Comparison of ENCODE assay signal across 8 cellular contexts in genomic region chr14:41607119-41607785, GRCh38. TPM values are rescaled to one million over a fixed set of nuclear protein-coding genes. Genes with fewer than 3 reads are reported as not detected.
DNase-seq lines count a peak whose midpoint lies in the region; ATAC-seq and TF ChIP-seq lines count a peak whose summit lies in the region.

No MANE protein-coding gene starts in this region.

- no peak overlapping the region for H3K27ac Mint-ChIP-seq in activated T-helper 17 cell treated with anti-CD3 and anti-CD28 coated beads, Interleukin-2, amount 50 U/mL, for 72 hours
- no peak overlapping the region for H3K27ac Mint-ChIP-seq in stimulated activated memory B cell treated with anti-CD40 and anti-IgM and Interleukin-4, amounts not matched to agents 10 μg/mL and 1 μg/mL and 100 μg/mL, for 72 hours

- H3K9ac ChIP-seq in HUES6 (ENCODE audit: low read length): peak overlapping the region; percentile 87
- peak overlapping the region; percentile 4 for H3K9ac ChIP-seq in iPS-15b (ENCODE audit: low read depth, low read length)

- ATAC-seq in activated T-helper 17 cell treated with anti-CD3 and anti-CD28 coated beads, Interleukin-2, amount 50 U/mL, for 72 hours (replicated peaks): no peak
- ATAC-seq in stimulated activated memory B cell treated with anti-CD40 and anti-IgM and Interleukin-4, amounts not matched to agents 10 μg/mL and 1 μg/mL and 100 μg/mL, for 72 hours: no peak
- ATAC-seq in HG03175 (IDR thresholded peaks at IDR 0.05; ENCODE audit: unreplicated experiment): no peak
- no peak for ATAC-seq in esophagus mucosa

- H3K4me1 ChIP-seq in HUES6 (ENCODE audit: control insufficient read depth, insufficient read depth, low read length) (peaks cover 8% of the 10 kb centered on the region; the same call in 1 of the 2 replicates), iPS-15b (ENCODE audit: control insufficient read depth, insufficient read depth, low read length) (peaks cover 11% of the 10 kb centered on the region)

- H3K27me3 Mint-ChIP-seq in activated T-helper 17 cell treated with anti-CD3 and anti-CD28 coated beads, Interleukin-2, amount 50 U/mL, for 72 hours: peaks cover 75% of the 10 kb centered on the region
- peaks cover 80% of the 10 kb centered on the region for H3K27me3 Mint-ChIP-seq in stimulated activated memory B cell treated with anti-CD40 and anti-IgM and Interleukin-4, amounts not matched to agents 10 μg/mL and 1 μg/mL and 100 μg/mL, for 72 hours

- no peaks in the 10 kb centered on the region for H3K36me3 ChIP-seq in HUES6 (ENCODE audit: control insufficient read depth, insufficient read depth, low read length)
- H3K36me3 ChIP-seq in iPS-15b (ENCODE audit: control insufficient read depth, insufficient read depth, low read length): no peaks in the 10 kb centered on the region

- H3K9me3 ChIP-seq in AG04450 (ENCODE audit: control insufficient read depth, insufficient read depth, low read length): no peaks in the 10 kb centered on the region
- no peaks in the 10 kb centered on the region for H3K9me3 ChIP-seq in HUES6 (ENCODE audit: control insufficient read depth, insufficient read depth, low read depth, low read length)
- no peaks in the 10 kb centered on the region for H3K9me3 ChIP-seq in iPS-15b (ENCODE audit: control insufficient read depth, insufficient read depth, low read length)

- TF ChIP-seq CTCF in AG04450 (IDR thresholded peaks at IDR 0.05; ENCODE audit: low read depth, low read length): no peak

- H3K4me3 ChIP-seq in AG04450 (ENCODE audit: low read depth, low read length) (peak overlapping the region; percentile 79), HUES6 (ENCODE audit: low read depth, low read length) (peak overlapping the region; percentile 84), iPS-15b (ENCODE audit: low read depth, low read length) (peak overlapping the region; percentile 74)

- DNase-seq in AG04450 (ENCODE audit: low read depth, low spot score): no peak
- no peak for DNase-seq in NCI-H187 treated with DMSO at 0.1 percent for 48 hours (lab: John Stamatoyannopoulos, UW)

- POLR2A ChIA-PET in AG04450 (lab: Yijun Ruan, JAX): interaction anchor here (1.0 to 1.1 kb wide), 2 partner anchors 8 to 586 kb away, joined by 3 to 4 read pairs; no protein-coding TSS in a partner anchor

- H3K4me1 Mint-ChIP-seq in activated T-helper 17 cell treated with anti-CD3 and anti-CD28 coated beads, Interleukin-2, amount 50 U/mL, for 72 hours: peaks cover 25% of the 10 kb centered on the region
- peaks cover 32% of the 10 kb centered on the region for H3K4me1 Mint-ChIP-seq in stimulated activated memory B cell treated with anti-CD40 and anti-IgM and Interleukin-4, amounts not matched to agents 10 μg/mL and 1 μg/mL and 100 μg/mL, for 72 hours

- peak overlapping the region; percentile 67 for H3K4me3 Mint-ChIP-seq in activated T-helper 17 cell treated with anti-CD3 and anti-CD28 coated beads, Interleukin-2, amount 50 U/mL, for 72 hours
- peak overlapping the region; percentile 53 for H3K4me3 Mint-ChIP-seq in stimulated activated memory B cell treated with anti-CD40 and anti-IgM and Interleukin-4, amounts not matched to agents 10 μg/mL and 1 μg/mL and 100 μg/mL, for 72 hours

- no peaks in the 10 kb centered on the region for H3K36me3 Mint-ChIP-seq in activated T-helper 17 cell treated with anti-CD3 and anti-CD28 coated beads, Interleukin-2, amount 50 U/mL, for 72 hours (ENCODE audit: low read depth)
- H3K36me3 Mint-ChIP-seq in stimulated activated memory B cell treated with anti-CD40 and anti-IgM and Interleukin-4, amounts not matched to agents 10 μg/mL and 1 μg/mL and 100 μg/mL, for 72 hours: no peaks in the 10 kb centered on the region

- H3K27ac ChIP-seq in AG04450 (ENCODE audit: low read depth, low read length) (no peak overlapping the region), HUES6 (ENCODE audit: low read depth, low read length) (no peak overlapping the region; the same call in 1 of the 2 replicates)

- CTCF ChIA-PET in AG04450 (lab: Charles Lee): no interaction called here

- no peaks in the 10 kb centered on the region for H3K9me3 Mint-ChIP-seq in activated T-helper 17 cell treated with anti-CD3 and anti-CD28 coated beads, Interleukin-2, amount 50 U/mL, for 72 hours
- no peaks in the 10 kb centered on the region for H3K9me3 Mint-ChIP-seq in stimulated activated memory B cell treated with anti-CD40 and anti-IgM and Interleukin-4, amounts not matched to agents 10 μg/mL and 1 μg/mL and 100 μg/mL, for 72 hours

- H3K27me3 ChIP-seq in AG04450 (ENCODE audit: control insufficient read depth, insufficient read depth, low read length) (peaks cover 16% of the 10 kb centered on the region), HUES6 (ENCODE audit: control insufficient read depth, insufficient read depth, low read length) (peaks cover 32% of the 10 kb centered on the region), iPS-15b (ENCODE audit: control insufficient read depth, insufficient read depth, low read length) (peaks cover 32% of the 10 kb centered on the region)

RNA-seq across cellular contexts. Expression of gene LRFN5, which starts 0.6 kb away (rescaled TPM):
- polyA plus RNA-seq in AG04450 (2011; rRNA removed): 3.2 and 3.3 TPM in 2 replicates
- polyA minus RNA-seq in AG04450 (2011; rRNA and poly(A)+ RNA removed): 4.3 and 10.3 TPM in 2 replicates
- not detected for total RNA-seq in activated T-helper 17 cell treated with anti-CD3 and anti-CD28 coated beads, Interleukin-2, amount 50 U/mL, for 72 hours
- total RNA-seq in esophagus mucosa: 0.20 TPM
